Comparison of ENCODE assay signal across 8 cellular contexts in the genomic region with DNA sequence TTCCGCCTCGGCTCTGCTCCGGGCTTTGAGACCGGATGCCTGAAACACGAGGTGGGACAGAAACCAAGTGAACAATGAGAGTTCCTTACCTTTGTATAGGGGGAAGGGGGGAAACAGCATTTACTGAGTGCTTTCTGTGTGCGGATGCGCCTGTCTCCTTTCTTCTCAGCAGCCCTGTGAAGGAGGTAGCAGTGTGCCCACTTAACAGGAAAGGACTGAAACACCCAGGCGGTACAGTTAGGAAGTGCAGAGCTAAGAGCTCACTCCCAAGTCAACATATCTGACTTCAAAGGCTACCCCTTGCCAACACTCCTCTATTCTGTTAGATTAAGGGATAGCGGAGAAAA. TPM values are rescaled to one million over a fixed set of nuclear protein-coding genes. Genes with fewer than 3 reads are reported as not detected.
DNase-seq lines count a peak whose midpoint lies in the region; ATAC-seq and TF ChIP-seq lines count a peak whose summit lies in the region.

No MANE protein-coding gene starts in this region.

- H4K20me1 ChIP-seq in OCI-LY7 (ENCODE audit: insufficient read depth, low read length) = no peaks in the 10 kb centered on the region

- CTCF ChIA-PET in OCI-LY7 (lab: Charles Lee; ENCODE audit: unreplicated experiment) = interaction anchor here (0.6 kb wide), 1 partner anchor 190 kb away, joined by 3 read pairs; no protein-coding TSS in a partner anchor

- H3K9me2 ChIP-seq in OCI-LY7 (ENCODE audit: insufficient read depth, low read length) = no peaks in the 10 kb centered on the region

- H3K4me3 ChIP-seq in OCI-LY7 (ENCODE audit: low read depth, low read length, poor library complexity, severe bottlenecking) (peak overlapping the region; percentile 78), breast epithelium (peak overlapping the region; percentile 52 to 77 (median 58))

- H3K9me3 ChIP-seq in OCI-LY7 (ENCODE audit: low read length) (no peaks in the 10 kb centered on the region), breast epithelium (no peaks in the 10 kb centered on the region)

- H3K27me3 ChIP-seq in breast epithelium = peaks cover 0 to 43% of the 10 kb centered on the region in 2 donors

- ATAC-seq in GM19455 (IDR thresholded peaks at IDR 0.05; ENCODE audit: unreplicated experiment) (peak; percentile 46), HG03442 (IDR thresholded peaks at IDR 0.05; ENCODE audit: unreplicated experiment) (peak; percentile 43)
- peak; percentile 78 for ATAC-seq in stimulated activated memory B cell treated with anti-CD40 and anti-IgM and Interleukin-4, amounts not matched to agents 10 μg/mL and 1 μg/mL and 100 μg/mL, for 72 hours

- POLR2A ChIA-PET in OCI-LY7 (lab: Charles Lee) = interaction anchor here (0.8 to 1.8 kb wide), 5 partner anchors 18 to 336 kb away, joined by 3 to 5 read pairs (median 4); partner anchors contain the start of genes SLC25A53 and ZCCHC18

- H3K4me1 Mint-ChIP-seq in stimulated activated memory B cell treated with anti-CD40 and anti-IgM and Interleukin-4, amounts not matched to agents 10 μg/mL and 1 μg/mL and 100 μg/mL, for 72 hours = peaks cover 12% of the 10 kb centered on the region

- TF ChIP-seq POLR2A in breast epithelium (IDR thresholded peaks at IDR 0.05) = no peak

- peaks cover 17% of the 10 kb centered on the region for H3K4me1 ChIP-seq in OCI-LY7 (ENCODE audit: insufficient read depth, low read length, poor library complexity, severe bottlenecking)
- no peaks in the 10 kb centered on the region for H3K4me1 ChIP-seq in breast epithelium

- DNase-seq in DMS53 treated with DMSO at 0.1 percent for 48 hours (lab: John Stamatoyannopoulos, UW; ENCODE audit: unreplicated experiment) (peak; percentile 61), OCI-LY7 (ENCODE audit: low spot score) (peak; percentile 73), breast epithelium (ENCODE audit: low spot score in 2 of 2) (no peak), inferior parietal cortex (ENCODE audit: extremely low spot score) (peak; percentile 11)
- no peak for DNase-seq in activated CD8-positive, alpha-beta memory T cell treated with anti-CD3 and anti-CD28 coated beads for 24 hours

- TF ChIP-seq CTCF in OCI-LY7 (conservative IDR thresholded peaks at IDR 0.05; ENCODE audit: low read length) (peak; percentile 54), breast epithelium (IDR thresholded peaks at IDR 0.05) (no peak)

- H3K4me3 Mint-ChIP-seq in stimulated activated memory B cell treated with anti-CD40 and anti-IgM and Interleukin-4, amounts not matched to agents 10 μg/mL and 1 μg/mL and 100 μg/mL, for 72 hours = peak overlapping the region; percentile 92

- no peaks in the 10 kb centered on the region for H3K27me3 Mint-ChIP-seq in stimulated activated memory B cell treated with anti-CD40 and anti-IgM and Interleukin-4, amounts not matched to agents 10 μg/mL and 1 μg/mL and 100 μg/mL, for 72 hours

- peak overlapping the region; percentile 84 for H3K27ac ChIP-seq in OCI-LY7 (ENCODE audit: low read depth, low read length, poor library complexity, severe bottlenecking)
- peak overlapping the region; percentile 48 to 72 for H3K27ac ChIP-seq in breast epithelium

- H3K36me3 Mint-ChIP-seq in stimulated activated memory B cell treated with anti-CD40 and anti-IgM and Interleukin-4, amounts not matched to agents 10 μg/mL and 1 μg/mL and 100 μg/mL, for 72 hours = no peaks in the 10 kb centered on the region

- peaks cover 9% of the 10 kb centered on the region for H3K36me3 ChIP-seq in OCI-LY7 (ENCODE audit: insufficient read depth, low read length)
- H3K36me3 ChIP-seq in breast epithelium = no peaks in the 10 kb centered on the region

- peak overlapping the region; percentile 27; the same call in 1 of the 2 replicates for H2AFZ ChIP-seq in OCI-LY7 (ENCODE audit: low read length)

- no TSS peak for BruUV-seq in OCI-LY7 (replicated peaks; lab: Mats Ljungman, UMichigan)

- intact Hi-C loops in OCI-LY7 (cut with micrococcal nuclease; ENCODE audit: unreplicated experiment) = loop anchor here (2.0 kb wide), 1 partner anchor 237 kb away; the partner anchor contains the start of gene SLC25A53
- intact Hi-C loops in breast epithelium (cut with DNase I; ENCODE audit: low total_unique reads) = no loop called here

- H3K79me2 ChIP-seq in OCI-LY7 (ENCODE audit: insufficient read depth, low read depth, low read length) = peaks cover 33% of the 10 kb centered on the region

- H3K4me2 ChIP-seq in OCI-LY7 (ENCODE audit: low read length) = peak overlapping the region; percentile 98

- H3K9me3 Mint-ChIP-seq in stimulated activated memory B cell treated with anti-CD40 and anti-IgM and Interleukin-4, amounts not matched to agents 10 μg/mL and 1 μg/mL and 100 μg/mL, for 72 hours = no peaks in the 10 kb centered on the region

- peak overlapping the region; percentile 93 for H3K27ac Mint-ChIP-seq in stimulated activated memory B cell treated with anti-CD40 and anti-IgM and Interleukin-4, amounts not matched to agents 10 μg/mL and 1 μg/mL and 100 μg/mL, for 72 hours

RNA-seq across cellular contexts. Expression of gene TMSB15B, which starts 43.1 kb away (rescaled TPM):
- total RNA-seq in OCI-LY7 (2014; rRNA removed; shearing (Covaris generic)) = 11.2 and 13.7 TPM in 2 replicates
- 23.6 and 24.3 TPM in 2 replicates for total RNA-seq in OCI-LY7 (2022)
- 1 to 10 TPM; 5.6 to 9.5 (median 5.6) TPM for total RNA-seq in breast epithelium

Comparison
In these comparisons a context has a peak if more than half of its experiments do, and no peak if none do; other contexts are left out.
1. DNase-seq: peak in DMS53 treated with DMSO at 0.1 percent for 48 hours (single experiment), OCI-LY7 (single experiment) and inferior parietal cortex (single experiment); none in breast epithelium (0 of 2) and activated CD8-positive, alpha-beta memory T cell treated with anti-CD3 and anti-CD28 coated beads for 24 hours (single experiment).
2. Peak in every context shown above with its lines, with median percentiles within 50 percentile points of each other: ATAC-seq.